In the genomic region with DNA sequence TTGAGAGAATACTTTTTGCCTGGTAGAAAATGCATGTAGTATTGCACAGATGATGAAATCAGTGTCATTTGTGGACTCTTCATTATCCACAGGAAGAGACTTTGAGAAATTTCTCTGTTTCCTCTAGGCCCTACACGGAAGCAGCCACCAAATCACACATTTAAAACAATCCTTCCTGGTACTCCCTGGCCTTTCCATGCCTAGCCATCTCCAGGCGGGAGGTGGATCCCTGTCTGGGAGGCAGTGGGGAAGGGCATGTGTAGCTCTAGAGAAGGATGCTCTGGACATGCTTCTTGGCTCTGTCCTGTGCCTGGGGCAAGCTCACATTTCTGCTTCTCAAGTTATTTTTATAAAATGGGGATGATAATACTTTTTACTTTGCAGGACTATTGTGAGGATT, we compare ENCODE assay signal across 21 cellular contexts.
DNase-seq lines count a peak whose midpoint lies in the region; ATAC-seq and TF ChIP-seq lines count a peak whose summit lies in the region.
"Had no signal": no experiment of that assay in that cellular context is flagged by ENCODE, and none has a peak within 500 bp of the region (broad histone marks: within the 10 kb centered on the region; RNA-seq: fewer than 3 reads in every experiment).

No MANE protein-coding gene starts in this region.

- H3K9me3 Mint-ChIP-seq in nephron: no peaks in the 10 kb centered on the region

- no peak overlapping the region for H3K4me3 Mint-ChIP-seq in nephron
- H3K4me3 Mint-ChIP-seq: CD4-positive, CD25-positive, alpha-beta regulatory T cell; CD8-positive, alpha-beta memory T cell; IgD-negative memory B cell had no signal

- DNase-seq in left colon: peak in 1 of 2 donors; percentile 51
- no peak for DNase-seq in left lung
- DNase-seq in medulla oblongata (ENCODE audit: extremely low spot score): no peak
- DNase-seq in RPMI8226: no peak
- DNase-seq: ACHN; BE2C; C1 segment of cervical spinal cord; CD4-positive, CD25-positive, alpha-beta regulatory T cell; CD8-positive, alpha-beta memory T cell; COR-L47; DMS 273 treated with DMSO at 0.1 percent for 48 hours; DMS53; DND-41; EL; GM23248 had no signal

- H3K4me3 ChIP-seq in OCI-LY3 (ENCODE audit: low read length): no peak overlapping the region
- no peak overlapping the region for H3K4me3 ChIP-seq in left lung
- H3K4me3 ChIP-seq: GM12878, GM23248, HAP-1 had no signal

- peaks cover 21% of the 10 kb centered on the region for H3K4me1 Mint-ChIP-seq in nephron
- H3K4me1 Mint-ChIP-seq: CD4-positive, CD25-positive, alpha-beta regulatory T cell; CD8-positive, alpha-beta memory T cell; IgD-negative memory B cell had no signal

- TF ChIP-seq CTCF in OCI-LY3 (IDR thresholded peaks at IDR 0.05; ENCODE audit: low read depth, low read length) (no peak), nephron (IDR thresholded peaks at IDR 0.05; ENCODE audit: unreplicated experiment in 3 of 3) (no peak), left lung (IDR thresholded peaks at IDR 0.05) (no peak)

- no peaks in the 10 kb centered on the region for H3K9me3 ChIP-seq in OCI-LY3 (ENCODE audit: insufficient read depth, low read length)
- H3K9me3 ChIP-seq in left lung: no peaks in the 10 kb centered on the region
- H3K9me3 ChIP-seq: BE2C, HAP-1 had no signal

- no peak overlapping the region for H3K4me2 ChIP-seq in OCI-LY3 (ENCODE audit: low read length)

- H3K9ac ChIP-seq in OCI-LY3 (ENCODE audit: low read length): no peak overlapping the region
- H3K9ac ChIP-seq: GM23248 had no signal

- 0 out of 2 replicates have a peak overlapping the region, but pooled peaks have one; percentile 30 for H2AFZ ChIP-seq in OCI-LY3 (ENCODE audit: low read depth, low read length)
- H2AFZ ChIP-seq: GM23248 had no signal

- H3K36me3 ChIP-seq in OCI-LY3 (replicated peaks; ENCODE audit: low read depth, low read length) (no peaks in the 10 kb centered on the region), left lung (no peaks in the 10 kb centered on the region)
- H3K36me3 ChIP-seq: BE2C, HAP-1 had no signal

- H3K27ac ChIP-seq in OCI-LY3 (ENCODE audit: low read length): no peak overlapping the region
- H3K27ac ChIP-seq in left lung: no peak overlapping the region
- H3K27ac ChIP-seq: GM23248 had no signal

- H3K27me3 Mint-ChIP-seq in nephron (ENCODE audit: low read depth): no peaks in the 10 kb centered on the region

- intact Hi-C loops in left colon (cut with DNase I, micrococcal nuclease): no loop called here
- intact Hi-C loops in left lung (cut with DNase I): no loop called here

- ATAC-seq in left colon: peak; percentile 56
- no peak for ATAC-seq in left lung
- ATAC-seq in GM18870 (IDR thresholded peaks at IDR 0.05; ENCODE audit: unreplicated experiment): no peak
- ATAC-seq: GM12878 had no signal

- H3K27me3 ChIP-seq in OCI-LY3 (ENCODE audit: low read depth, low read length) (no peaks in the 10 kb centered on the region), left lung (no peaks in the 10 kb centered on the region)
- H3K27me3 ChIP-seq: BE2C had no signal

- H3K4me1 ChIP-seq in OCI-LY3 (ENCODE audit: low read length) (no peaks in the 10 kb centered on the region), left lung (no peaks in the 10 kb centered on the region)
- H3K4me1 ChIP-seq: BE2C, HAP-1 had no signal

- H3K27ac Mint-ChIP-seq in nephron: peak overlapping the region; percentile 85 to 96 (median 89)
- H3K27ac Mint-ChIP-seq: CD4-positive, CD25-positive, alpha-beta regulatory T cell; CD8-positive, alpha-beta memory T cell; IgD-negative memory B cell had no signal

- H4K20me1 ChIP-seq in OCI-LY3 (ENCODE audit: insufficient read depth, low read length): no peaks in the 10 kb centered on the region

- no peaks in the 10 kb centered on the region for H3K79me2 ChIP-seq in OCI-LY3 (ENCODE audit: low read length)

- no peaks in the 10 kb centered on the region for H3K36me3 Mint-ChIP-seq in nephron (ENCODE audit: low read depth)
- H3K36me3 Mint-ChIP-seq: CD4-positive, CD25-positive, alpha-beta regulatory T cell; CD8-positive, alpha-beta memory T cell; IgD-negative memory B cell had no signal
